In the genomic region with DNA sequence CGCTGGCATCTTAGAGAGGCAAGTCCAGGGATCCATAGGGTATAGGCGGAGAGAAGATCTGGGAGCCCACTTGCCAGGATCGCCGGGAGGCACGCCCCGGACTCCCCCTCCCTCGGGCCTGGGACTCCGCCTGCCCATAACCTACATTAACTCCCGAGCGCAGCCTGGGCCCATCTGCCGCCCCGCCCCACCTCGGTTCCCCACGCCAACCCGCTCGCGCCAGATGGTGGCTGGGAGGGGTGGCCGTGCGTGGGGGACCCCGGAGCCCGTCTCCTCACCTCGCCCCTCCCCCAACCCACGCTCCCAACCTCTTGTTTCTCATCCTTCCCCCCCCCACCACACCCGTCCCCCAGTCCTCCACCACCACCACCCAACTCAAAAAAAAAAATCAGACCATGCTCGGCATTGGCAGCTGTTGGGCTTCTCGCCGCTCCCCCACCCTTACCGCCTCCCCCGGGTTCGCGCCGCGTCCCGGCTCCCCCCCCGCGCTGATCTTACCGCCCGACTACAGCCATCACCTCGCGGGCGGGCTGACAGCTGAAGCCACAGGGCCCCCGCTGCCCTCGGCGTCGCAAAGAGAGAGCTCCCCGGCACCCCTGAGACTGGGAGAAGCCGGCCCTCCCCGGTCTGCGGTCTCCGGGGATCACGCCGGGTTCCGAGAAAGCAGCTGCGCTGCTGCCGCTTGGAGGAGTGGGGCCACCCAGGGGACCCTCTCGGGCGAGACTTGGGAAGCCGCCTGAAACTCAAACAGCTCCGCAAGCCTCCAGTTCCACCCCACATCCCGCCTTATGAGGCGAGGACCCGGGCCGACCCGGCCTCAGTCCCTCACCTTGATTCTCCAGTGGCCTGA, we compare ENCODE assay signal across 1 cellular context.
TF ChIP-seq lines count a peak whose summit lies in the region.

No MANE protein-coding gene starts in this region.

TF ChIP-seq in A549, 52 proteins besides CTCF, POLR2A, EP300 and RAD21:
- TF ChIP-seq, protein P1, sequence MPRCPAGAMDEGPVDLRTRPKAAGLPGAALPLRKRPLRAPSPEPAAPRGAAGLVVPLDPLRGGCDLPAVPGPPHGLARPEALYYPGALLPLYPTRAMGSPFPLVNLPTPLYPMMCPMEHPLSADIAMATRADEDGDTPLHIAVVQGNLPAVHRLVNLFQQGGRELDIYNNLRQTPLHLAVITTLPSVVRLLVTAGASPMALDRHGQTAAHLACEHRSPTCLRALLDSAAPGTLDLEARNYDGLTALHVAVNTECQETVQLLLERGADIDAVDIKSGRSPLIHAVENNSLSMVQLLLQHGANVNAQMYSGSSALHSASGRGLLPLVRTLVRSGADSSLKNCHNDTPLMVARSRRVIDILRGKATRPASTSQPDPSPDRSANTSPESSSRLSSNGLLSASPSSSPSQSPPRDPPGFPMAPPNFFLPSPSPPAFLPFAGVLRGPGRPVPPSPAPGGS (IDR thresholded peaks at IDR 0.05), result no peak
- no peak for TF ChIP-seq ZSCAN20 (CRISPR knock-in tag; IDR thresholded peaks at IDR 0.05)
- no peak for TF ChIP-seq TFCP2L1 (CRISPR knock-in tag; IDR thresholded peaks at IDR 0.05)
- TF ChIP-seq RARB (CRISPR knock-in tag; IDR thresholded peaks at IDR 0.05), result no peak
- no peak for TF ChIP-seq RFX5 (IDR thresholded peaks at IDR 0.05)
- no peak for TF ChIP-seq FOSB (CRISPR knock-in tag; IDR thresholded peaks at IDR 0.05)
- no peak for TF ChIP-seq JUNB (IDR thresholded peaks at IDR 0.05)
- no peak for TF ChIP-seq TP53 (CRISPR knock-in tag; IDR thresholded peaks at IDR 0.05)
- no peak for TF ChIP-seq HDAC2 (IDR thresholded peaks at IDR 0.05)
- no peak for TF ChIP-seq ZC3H11A (IDR thresholded peaks at IDR 0.05)
- no peak for TF ChIP-seq GATA3 (IDR thresholded peaks at IDR 0.05; ENCODE audit: borderline replicate concordance)
- TF ChIP-seq HEYL (CRISPR knock-in tag; IDR thresholded peaks at IDR 0.05), result no peak
- no peak for TF ChIP-seq CHD4 (IDR thresholded peaks at IDR 0.05; ENCODE audit: borderline replicate concordance)
- no peak for TF ChIP-seq CHD2 (IDR thresholded peaks at IDR 0.05; ENCODE audit: low read length, partially characterized antibody)
- no peak for TF ChIP-seq HOXB5 (CRISPR knock-in tag; IDR thresholded peaks at IDR 0.05)
